Comparison of ENCODE assay signal across 26 cellular contexts in genomic region chr10:44671321-44671720, GRCh38.
"Had no signal": no experiment of that assay in that cellular context is flagged by ENCODE, and none has a peak within 500 bp of the region (broad histone marks: within the 10 kb centered on the region; RNA-seq: fewer than 3 reads in every experiment).

No MANE protein-coding gene starts in this region.

- FAIRE-seq: endometrium, islet of Langerhans, keratinocyte had no signal

- H3K4me1 ChIP-seq: colonic mucosa, esophagus squamous epithelium, gastrocnemius medialis, left lung, lower lobe of right lung had no signal

- H3K27me3 ChIP-seq: colonic mucosa, esophagus squamous epithelium, gastrocnemius medialis, heart right ventricle, left lung had no signal

- DNase-seq: colonic mucosa; cortex of kidney; effector CD8-positive, alpha-beta T cell; effector memory CD8-positive, alpha-beta T cell; endodermal cell; erythroblast; esophagus squamous epithelium; foreskin fibroblast; foreskin melanocyte; gastrocnemius medialis; glutamatergic neuron; head of caudate nucleus; heart right ventricle; hippocampal formation; left cardiac atrium; left lung; left ventricle myocardium superior; lower lobe of right lung; mesenchymal stem cell; mucosa of descending colon; naive B cell had no signal

- H3K4me3 ChIP-seq: colonic mucosa, esophagus squamous epithelium, gastrocnemius medialis, heart right ventricle, left lung, lower lobe of right lung, mucosa of descending colon had no signal

- H3K27ac ChIP-seq: colonic mucosa, epithelial cell of prostate, esophagus squamous epithelium, gastrocnemius medialis, heart right ventricle, left lung, lower lobe of right lung had no signal

- ATAC-seq: effector memory CD8-positive, alpha-beta T cell; esophagus mucosa; gastrocnemius medialis; heart right ventricle; left cardiac atrium; left lung; left ventricle myocardium superior; lower lobe of right lung; mucosa of descending colon had no signal

- H3K36me3 ChIP-seq: colonic mucosa, esophagus squamous epithelium, gastrocnemius medialis, heart right ventricle, left lung, lower lobe of right lung had no signal

- H3K9me3 ChIP-seq: colonic mucosa, esophagus squamous epithelium, gastrocnemius medialis, left lung, lower lobe of right lung, mucosa of descending colon had no signal
